Comparison of ENCODE assay signal across 19 cellular contexts in the genomic region with DNA sequence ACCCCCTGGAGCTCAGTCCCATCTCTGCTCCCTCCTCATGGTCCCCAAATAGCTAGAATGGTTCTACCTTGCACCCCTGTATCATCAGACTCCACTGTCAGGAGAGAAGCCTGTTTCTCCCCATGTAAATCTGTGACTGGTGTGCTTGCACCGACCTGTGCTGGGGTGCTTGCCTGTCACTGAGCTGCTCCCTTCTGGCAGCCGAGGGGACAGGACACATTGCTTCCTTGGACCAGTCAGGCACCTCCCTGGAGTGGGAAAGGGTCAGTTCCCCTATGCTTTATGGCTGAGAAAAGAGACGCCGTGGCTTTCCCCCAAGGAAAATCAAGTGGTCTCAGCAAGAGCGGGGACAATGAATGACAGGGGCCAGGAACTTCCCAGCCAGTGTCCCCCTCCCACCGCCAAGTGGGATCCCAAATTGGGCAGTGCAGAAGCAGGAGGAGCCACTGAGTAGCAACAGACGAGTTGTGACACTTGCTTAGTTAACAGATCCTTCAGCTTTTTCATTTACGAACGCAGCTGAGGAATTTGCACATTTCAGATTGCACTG.
DNase-seq lines count a peak whose midpoint lies in the region; ATAC-seq and TF ChIP-seq lines count a peak whose summit lies in the region.
"Had no signal": no experiment of that assay in that cellular context is flagged by ENCODE, and none has a peak within 500 bp of the region (broad histone marks: within the 10 kb centered on the region; RNA-seq: fewer than 3 reads in every experiment).

No MANE protein-coding gene starts in this region.

- H3K14ac ChIP-seq in neuronal stem cell (ENCODE audit: low read length) = no peak overlapping the region

- H2BK12ac ChIP-seq in neuronal stem cell (ENCODE audit: low read length) = no peak overlapping the region

- H3K9me3 ChIP-seq in cardiac muscle cell (ENCODE audit: low read depth) = no peaks in the 10 kb centered on the region
- H3K9me3 ChIP-seq in heart left ventricle = no peaks in the 10 kb centered on the region
- no peaks in the 10 kb centered on the region for H3K9me3 ChIP-seq in neuronal stem cell (replicated peaks in 1 of 2; ENCODE audit: control insufficient read depth in 2 of 2, insufficient read depth in 1 of 2, low read depth in 1 of 2, low read length in 2 of 2)
- H3K9me3 ChIP-seq: HAP-1 had no signal

- H4K8ac ChIP-seq in neuronal stem cell (ENCODE audit: low read depth, low read length) = no peak overlapping the region

- no peaks in the 10 kb centered on the region for H3K36me3 ChIP-seq in cardiac muscle cell
- peaks cover 0 to 38% (median 22%) of the 10 kb centered on the region in 9 donors for H3K36me3 ChIP-seq in heart left ventricle
- peaks cover 2 to 25% of the 10 kb centered on the region in 2 donors for H3K36me3 ChIP-seq in neuronal stem cell (replicated peaks in 1 of 2; ENCODE audit: control insufficient read depth in 2 of 2, insufficient read depth in 2 of 2, low read length in 2 of 2)
- H3K36me3 ChIP-seq: HAP-1 had no signal

- H3K27ac ChIP-seq in cardiac muscle cell (peak overlapping the region; percentile 36), heart left ventricle (no peak overlapping the region), dorsolateral prefrontal cortex (peak overlapping the region in 47 of 59 donors; percentile 3 to 100 (median 64)), neuronal stem cell (replicated peaks; ENCODE audit: low read length) (no peak overlapping the region), temporal lobe (ENCODE audit: low read depth, low read length) (peak overlapping the region; percentile 67)
- H3K27ac ChIP-seq: KMS-11 had no signal

- H2AFZ ChIP-seq in neuronal stem cell (ENCODE audit: low read length) = no peak overlapping the region
- H2AFZ ChIP-seq: GM23338 had no signal

- intact Hi-C loops in heart left ventricle (cut with DNase I) = no loop called here
- intact Hi-C loops in dorsolateral prefrontal cortex (cut with DNase I) = no loop called here

- peak overlapping the region; percentile 55 for H2BK5ac ChIP-seq in neuronal stem cell (ENCODE audit: low read length)

- no peak overlapping the region for H3K4me2 ChIP-seq in neuronal stem cell (ENCODE audit: insufficient read depth, low read length, poor library complexity, severe bottlenecking)
- H3K4me2 ChIP-seq: GM23338, KMS-11 had no signal

- WGBS in heart left ventricle, 4 donors = 83 to 87% (median 84%) methylated on average over 9 of the region's 9 CpGs
- WGBS in neuronal stem cell (ENCODE audit: extremely low coverage in 2 of 2, insufficient read length in 2 of 2, insufficient replicate concordance in 1 of 2), 2 donors = no CpG with 5 or more reads among the region's 9 CpGs

- no peaks in the 10 kb centered on the region for H3K79me1 ChIP-seq in neuronal stem cell (ENCODE audit: low read depth, low read length)

- TF ChIP-seq POLR2A in heart left ventricle (IDR thresholded peaks at IDR 0.05) = no peak

- H3K27me3 ChIP-seq in cardiac muscle cell (no peaks in the 10 kb centered on the region), heart left ventricle (no peaks in the 10 kb centered on the region), dorsolateral prefrontal cortex (no peaks in the 10 kb centered on the region), neuronal stem cell (ENCODE audit: control insufficient read depth in 3 of 3, insufficient read depth in 3 of 3, low read depth in 1 of 3, low read length in 3 of 3) (no peaks in the 10 kb centered on the region)

- no peak overlapping the region for H3K18ac ChIP-seq in neuronal stem cell (ENCODE audit: low read length)

- H3K4me1 ChIP-seq in cardiac muscle cell (ENCODE audit: low read depth) = no peaks in the 10 kb centered on the region
- peaks cover 0 to 7% (median 0%) of the 10 kb centered on the region in 12 donors for H3K4me1 ChIP-seq in heart left ventricle
- peaks cover 0 to 19% of the 10 kb centered on the region in 2 donors for H3K4me1 ChIP-seq in neuronal stem cell (ENCODE audit: control insufficient read depth in 2 of 2, insufficient read depth in 1 of 2, low read depth in 1 of 2, low read length in 2 of 2)
- H3K4me1 ChIP-seq: HAP-1 had no signal

- no peak for ATAC-seq in heart left ventricle
- ATAC-seq: GM23338, PC-3 had no signal

- DNase-seq in cardiac muscle cell (ENCODE audit: low read depth in 1 of 2, low spot score in 1 of 2) (no peak), heart left ventricle (no peak), dorsolateral prefrontal cortex (peak in 3 of 10 donors; percentile 2 to 25 (median 5)), neuronal stem cell (ENCODE audit: low spot score) (no peak), A172 (ENCODE audit: low spot score) (no peak), pons (ENCODE audit: low spot score) (no peak)
- no peak for DNase-seq in activated T-cell treated with anti-CD3 and anti-CD28 coated beads, Interleukin-2, amount 50 U/mL, for 1 hour
- DNase-seq: IMR-90, NCI-H1105, NCI-H2029 treated with DMSO at 0.1 percent for 48 hours, NCI-H345, NCI-H524, NCI-H774, PC-3, SHP77 treated with DMSO at 0.1 percent for 48 hours had no signal

- no peak overlapping the region for H2BK15ac ChIP-seq in neuronal stem cell (ENCODE audit: low read length)

- no peak overlapping the region for H3K4me3 ChIP-seq in cardiac muscle cell
- H3K4me3 ChIP-seq in heart left ventricle = no peak overlapping the region
- no peak overlapping the region for H3K4me3 ChIP-seq in dorsolateral prefrontal cortex
- H3K4me3 ChIP-seq in neuronal stem cell (ENCODE audit: low read length in 2 of 2) = no peak overlapping the region
- H3K4me3 ChIP-seq: GM23338, HAP-1 had no signal

- no peak overlapping the region for H4K91ac ChIP-seq in neuronal stem cell (ENCODE audit: low read depth, low read length, poor library complexity)

- H3K23ac ChIP-seq in neuronal stem cell (ENCODE audit: low read depth, low read length, poor library complexity) = peak overlapping the region; percentile 62

- no peak overlapping the region for H2AK5ac ChIP-seq in neuronal stem cell (ENCODE audit: low read depth, low read length)

- no peak for TF ChIP-seq CTCF in cardiac muscle cell (IDR thresholded peaks at IDR 0.05; ENCODE audit: low read depth, low read length)
- TF ChIP-seq CTCF in heart left ventricle (IDR thresholded peaks at IDR 0.05) = no peak
- no peak for TF ChIP-seq CTCF in dorsolateral prefrontal cortex (IDR thresholded peaks at IDR 0.05 in 54 of 56, conservative IDR thresholded peaks at IDR 0.05 in 2 of 56; ENCODE audit: low read depth in 1 of 56, partially characterized antibody in 56 of 56)

- no peak overlapping the region for H3K4ac ChIP-seq in neuronal stem cell (ENCODE audit: low read length)

- H3K9ac ChIP-seq in neuronal stem cell (ENCODE audit: low read depth, low read length, poor library complexity) = no peak overlapping the region
- H3K9ac ChIP-seq: KMS-11 had no signal

- no peak overlapping the region for H2BK120ac ChIP-seq in neuronal stem cell (ENCODE audit: low read depth, low read length)

Comparison
In these comparisons a context has a peak if more than half of its experiments do, and no peak if none do; other contexts are left out.
1. H3K27ac ChIP-seq: peak in cardiac muscle cell (single experiment), dorsolateral prefrontal cortex (47 of 59) and temporal lobe (single experiment); none in heart left ventricle (0 of 12) and neuronal stem cell (single experiment).